In the genomic region with DNA sequence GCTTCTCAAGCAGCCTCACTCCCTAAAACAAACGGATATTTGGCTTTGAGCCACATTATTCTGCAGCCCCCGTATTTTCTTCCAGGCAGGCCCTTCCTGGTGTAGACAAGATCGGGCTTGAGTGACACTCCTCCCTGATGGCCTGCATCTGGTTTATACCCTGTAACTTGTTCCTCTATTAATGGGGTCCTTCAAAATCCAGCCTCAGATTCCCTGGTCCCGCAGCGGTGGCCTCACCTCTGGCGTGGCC, we compare ENCODE assay signal across 8 cellular contexts. TPM values are rescaled to one million over a fixed set of nuclear protein-coding genes. Genes with fewer than 3 reads are reported as not detected.
A peak's percentile ranks its signal among the peaks of the same experiment; 100 is the strongest.
DNase-seq lines count a peak whose midpoint lies in the region; TF ChIP-seq lines count a peak whose summit lies in the region.

No MANE protein-coding gene starts in this region.

- H3K9me3 ChIP-seq in iPS-18c (ENCODE audit: control insufficient read depth, insufficient read depth, low read length) (peaks cover 8% of the 10 kb centered on the region), stomach (peaks cover 0 to 7% (median 0%) of the 10 kb centered on the region in 4 donors)

- TF ChIP-seq EP300 in stomach (IDR thresholded peaks at IDR 0.05): no peak

- H3K27ac Mint-ChIP-seq in activated T-helper 2 cell treated with anti-CD3 and anti-CD28 coated beads, Interferon-gamma antibody, Interleukin-2, Interleukin-4, amounts not matched to agents 10 μg/mL and 5 μg/mL and 100 μg/mL, durations not matched to agents 14 hours and 24 hours and 36 hours: peak overlapping the region; percentile 92

- no peaks in the 10 kb centered on the region for H3K27me3 Mint-ChIP-seq in activated T-helper 2 cell treated with anti-CD3 and anti-CD28 coated beads, Interferon-gamma antibody, Interleukin-2, Interleukin-4, amounts not matched to agents 10 μg/mL and 5 μg/mL and 100 μg/mL, durations not matched to agents 14 hours and 24 hours and 36 hours (ENCODE audit: low read depth)

- peaks cover 34% of the 10 kb centered on the region for H3K36me3 Mint-ChIP-seq in activated T-helper 2 cell treated with anti-CD3 and anti-CD28 coated beads, Interferon-gamma antibody, Interleukin-2, Interleukin-4, amounts not matched to agents 10 μg/mL and 5 μg/mL and 100 μg/mL, durations not matched to agents 14 hours and 24 hours and 36 hours (ENCODE audit: low read depth)

- 0 to 2% (median 1%) methylated on average over 6 of the region's 6 CpGs for WGBS in stomach, 5 donors

- H3K27ac ChIP-seq in stomach: peak overlapping the region; percentile 48 to 92 (median 90)

- peaks cover 35% of the 10 kb centered on the region for H3K4me1 Mint-ChIP-seq in activated T-helper 2 cell treated with anti-CD3 and anti-CD28 coated beads, Interferon-gamma antibody, Interleukin-2, Interleukin-4, amounts not matched to agents 10 μg/mL and 5 μg/mL and 100 μg/mL, durations not matched to agents 14 hours and 24 hours and 36 hours (ENCODE audit: low read depth)

- TF ChIP-seq CTCF in stomach (IDR thresholded peaks at IDR 0.05): no peak

- H3K36me3 ChIP-seq in stomach: peaks cover 11 to 27% (median 23%) of the 10 kb centered on the region in 4 donors

- peaks cover 18 to 58% (median 41%) of the 10 kb centered on the region in 4 donors for H3K4me1 ChIP-seq in stomach

- H3K9me3 Mint-ChIP-seq in activated T-helper 2 cell treated with anti-CD3 and anti-CD28 coated beads, Interferon-gamma antibody, Interleukin-2, Interleukin-4, amounts not matched to agents 10 μg/mL and 5 μg/mL and 100 μg/mL, durations not matched to agents 14 hours and 24 hours and 36 hours: peaks cover 15% of the 10 kb centered on the region

- H3K4me3 Mint-ChIP-seq in activated T-helper 2 cell treated with anti-CD3 and anti-CD28 coated beads, Interferon-gamma antibody, Interleukin-2, Interleukin-4, amounts not matched to agents 10 μg/mL and 5 μg/mL and 100 μg/mL, durations not matched to agents 14 hours and 24 hours and 36 hours (ENCODE audit: low read depth): peak overlapping the region; percentile 87

- DNase-seq in NCI-H2171 treated with DMSO at 0.1 percent for 48 hours (lab: John Stamatoyannopoulos, UW) (peak; percentile 70), NCI-H2171 (lab: John Stamatoyannopoulos, UW) (no peak), stomach (no peak), hepatic stellate cell (ENCODE audit: low spot score) (no peak), occipital lobe (lab: John Stamatoyannopoulos, UW) (no peak)
- no peak for DNase-seq in activated T-helper 2 cell treated with anti-CD3 and anti-CD28 coated beads, Interferon-gamma antibody, Interleukin-2, Interleukin-4, amounts not matched to agents 10 μg/mL and 5 μg/mL and 100 μg/mL, durations not matched to agents 14 hours and 24 hours and 36 hours (ENCODE audit: low spot score)
- no peak for DNase-seq in stimulated activated CD4-positive, alpha-beta T cell treated with anti-CD3 and anti-CD28 coated beads, Interleukin-4, amount 100 ng/mL, for 24 hours

- H3K4me3 ChIP-seq in iPS-18c (ENCODE audit: insufficient read depth, low read depth, low read length) (peak overlapping the region; percentile 74), stomach (peak overlapping the region; percentile 60 to 78 (median 74))

- no peaks in the 10 kb centered on the region for H3K27me3 ChIP-seq in stomach

- TF ChIP-seq POLR2A in stomach (IDR thresholded peaks at IDR 0.05): no peak

- intact Hi-C loops in activated T-helper 2 cell treated with anti-CD3 and anti-CD28 coated beads, Interferon-gamma antibody, Interleukin-2, Interleukin-4, amounts not matched to agents 10 μg/mL and 5 μg/mL and 100 μg/mL, durations not matched to agents 14 hours and 24 hours and 36 hours (cut with micrococcal nuclease): no loop called here
- intact Hi-C loops in stomach (cut with DNase I; ENCODE audit: low total_unique reads): no loop called here

RNA-seq across cellular contexts. Expression of a gene that starts 0.4 kb away (rescaled TPM):
- 61.3 and 65.4 TPM in 2 replicates for total RNA-seq in activated T-helper 2 cell treated with anti-CD3 and anti-CD28 coated beads, Interferon-gamma antibody, Interleukin-2, Interleukin-4, amounts not matched to agents 10 μg/mL and 5 μg/mL and 100 μg/mL, durations not matched to agents 14 hours and 24 hours and 36 hours
- 10 to 100 TPM in 4 of 5 donors, 1 to 10 TPM in 1; 1.4 to 99.5 (median 67.0) TPM for total RNA-seq in stomach
- 100 to 1,000 TPM; 119 to 139 (median 119) TPM for polyA plus RNA-seq in stomach
- total RNA-seq in occipital lobe: 34.2 TPM

RNA-seq across cellular contexts. Expression of a gene that starts 25.1 kb away (rescaled TPM):
- total RNA-seq in activated T-helper 2 cell treated with anti-CD3 and anti-CD28 coated beads, Interferon-gamma antibody, Interleukin-2, Interleukin-4, amounts not matched to agents 10 μg/mL and 5 μg/mL and 100 μg/mL, durations not matched to agents 14 hours and 24 hours and 36 hours: 85.3 and 94.0 TPM in 2 replicates
- 10 to 100 TPM; 35.3 to 94.0 (median 74.1) TPM for total RNA-seq in stomach
- polyA plus RNA-seq in stomach: 100 to 1,000 TPM in 2 of 3 donors, 10 to 100 TPM in 1; 60.6 to 108 (median 100) TPM
- total RNA-seq in occipital lobe: 48.8 TPM

RNA-seq across cellular contexts. Expression of a gene that starts 27.7 kb away (rescaled TPM):
- total RNA-seq in activated T-helper 2 cell treated with anti-CD3 and anti-CD28 coated beads, Interferon-gamma antibody, Interleukin-2, Interleukin-4, amounts not matched to agents 10 μg/mL and 5 μg/mL and 100 μg/mL, durations not matched to agents 14 hours and 24 hours and 36 hours: 27.9 and 28.8 TPM in 2 replicates
- total RNA-seq in stomach (10 to 100 TPM in 1 of 5 donors, 1 to 10 TPM in 3, not detected in 1; 1.3 to 12.3 (median 5.7) TPM), occipital lobe (22.1 TPM)
- 10 to 100 TPM; 11.2 to 13.9 (median 11.6) TPM for polyA plus RNA-seq in stomach

RNA-seq across cellular contexts. Expression of a gene that starts 28.1 kb away (rescaled TPM):
- 1.7 and 2.4 TPM in 2 replicates for total RNA-seq in activated T-helper 2 cell treated with anti-CD3 and anti-CD28 coated beads, Interferon-gamma antibody, Interleukin-2, Interleukin-4, amounts not matched to agents 10 μg/mL and 5 μg/mL and 100 μg/mL, durations not matched to agents 14 hours and 24 hours and 36 hours
- total RNA-seq in stomach: 1 to 10 TPM in 1 of 5 donors, not detected in 4; 3.2 TPM
- polyA plus RNA-seq in stomach: 1 to 10 TPM in 2 of 3 donors, not detected in 1; 1.8 to 2.8 TPM
- 1.7 TPM for total RNA-seq in occipital lobe
